Comparison of ENCODE assay signal across 12 cellular contexts in genomic region chr10:72946963-72947362, GRCh38. TPM values are rescaled to one million over a fixed set of nuclear protein-coding genes. Genes with fewer than 3 reads are reported as not detected.
"Had no signal": no experiment of that assay in that cellular context is flagged by ENCODE, and none has a peak within 500 bp of the region (broad histone marks: within the 10 kb centered on the region; RNA-seq: fewer than 3 reads in every experiment).

No MANE protein-coding gene starts in this region.

- H3K4me3 ChIP-seq: GM23248, GM23338, HAP-1 had no signal

- H3K36me3 ChIP-seq: HAP-1 had no signal

- H3K27ac ChIP-seq: GM23248 had no signal

- DNase-seq: GM23248, GOT3, H7, H9, HCEC 1CT, HFFc6 had no signal

- H3K4me1 ChIP-seq: HAP-1 had no signal

- FAIRE-seq: H1, H54 had no signal

- H3K9me3 Mint-ChIP-seq: GM23338, H9, HFFc6 had no signal

- H3K4me2 ChIP-seq: GM23338 had no signal

- H3K9ac ChIP-seq: GM23248 had no signal

- H3K27ac Mint-ChIP-seq: GM23338, H9, HFFc6 had no signal

- H2AFZ ChIP-seq: GM23248, GM23338 had no signal

- H3K4me3 Mint-ChIP-seq: GM23338, H9, HFFc6 had no signal

- H3K9me3 ChIP-seq: HAP-1 had no signal

- ATAC-seq: GM23338, HCT116 had no signal

RNA-seq across cellular contexts. Expression of gene PLA2G12B, which starts 7.6 kb away (rescaled TPM):
- total RNA-seq: GM23248, GM23338, H1, H4, H9, HFFc6 had no signal
- polyA plus RNA-seq: GM23248, GM23338, H1 had no signal

RNA-seq across cellular contexts. Expression of gene OIT3, which starts 53.4 kb away (rescaled TPM):
- total RNA-seq: GM23248, GM23338, H1, H4, H9, HFFc6 had no signal
- polyA plus RNA-seq: GM23248, GM23338, H1 had no signal
